26 cellular contexts compared by ENCODE assay signal in genomic region chr10:116772901-116773300, GRCh38.
"Had no signal": no experiment of that assay in that cellular context is flagged by ENCODE, and none has a peak within 500 bp of the region (broad histone marks: within the 10 kb centered on the region; RNA-seq: fewer than 3 reads in every experiment).

No MANE protein-coding gene starts in this region.

- H3K4me1 ChIP-seq: body of pancreas had no signal

- H3K36me3 ChIP-seq: adrenal gland, esophagus squamous epithelium, gastroesophageal sphincter had no signal

- H3K27ac ChIP-seq: adrenal gland, body of pancreas, epithelial cell of prostate had no signal

- H3K4me3 ChIP-seq: adrenal gland, body of pancreas, esophagus squamous epithelium, gastroesophageal sphincter had no signal

- H3K27me3 ChIP-seq: adrenal gland, body of pancreas, esophagus squamous epithelium had no signal

- DNase-seq: activated CD4-positive, alpha-beta memory T cell treated with anti-CD3 and anti-CD28 coated beads, Interleukin-2, amount 10 ng/mL, durations not matched to agents 7 days and 5 days; activated CD4-positive, alpha-beta T cell treated with anti-CD3 and anti-CD28 coated beads for 4 hours; activated CD4-positive, alpha-beta T cell treated with anti-CD3 and anti-CD28 coated beads, Interleukin-2, amount 10 ng/mL, durations not matched to agents 7 days and 5 days; activated CD4-positive, alpha-beta T cell treated with anti-CD3 and anti-CD28 coated beads, Interleukin-2, amount 50 U/mL, for 4 hours; activated CD4-positive, CD25-positive, alpha-beta regulatory T cell; activated CD4-positive, CD25-positive, alpha-beta regulatory T cell treated with anti-CD3 and anti-CD28 coated beads, Interleukin-2, amount 50 U/mL, for 72 hours; activated CD8-positive, alpha-beta memory T cell treated with anti-CD3 and anti-CD28 coated beads, Interleukin-2, amount 50 U/mL, for 48 hours; activated naive CD4-positive, alpha-beta T cell treated with anti-CD3 and anti-CD28 coated beads for 36 hours; activated naive CD8-positive, alpha-beta T cell treated with anti-CD3 and anti-CD28 coated beads for 36 hours; activated naive CD8-positive, alpha-beta T cell treated with anti-CD3 and anti-CD28 coated beads, Interleukin-2, amount 50 U/mL, for 24 hours; activated T-cell treated with anti-CD3 and anti-CD28 coated beads for 4 hours; activated T-cell treated with anti-CD3 and anti-CD28 coated beads, Interleukin-2, amount 50 U/mL, for 24 hours; activated T-cell treated with anti-CD3 and anti-CD28 coated beads, Interleukin-2, amount 50 U/mL, for 72 hours; adrenal gland; amygdala; aorta; body of pancreas; caudate nucleus; effector CD8-positive, alpha-beta T cell; esophagus squamous epithelium; foreskin melanocyte; T-helper 1 cell; T-helper 17 cell; T1000 had no signal

- ATAC-seq: activated naive CD8-positive, alpha-beta T cell treated with anti-CD3 and anti-CD28 coated beads, Interleukin-2, amount 50 U/mL, for 24 hours; activated T-cell treated with anti-CD3 and anti-CD28 coated beads, Interleukin-2, amount 50 U/mL, for 72 hours; body of pancreas; gastroesophageal sphincter; T-helper 17 cell had no signal

- H3K9me3 ChIP-seq: adrenal gland, body of pancreas, esophagus squamous epithelium, gastroesophageal sphincter had no signal
